1 cellular context compared by ENCODE assay signal in the genomic region with DNA sequence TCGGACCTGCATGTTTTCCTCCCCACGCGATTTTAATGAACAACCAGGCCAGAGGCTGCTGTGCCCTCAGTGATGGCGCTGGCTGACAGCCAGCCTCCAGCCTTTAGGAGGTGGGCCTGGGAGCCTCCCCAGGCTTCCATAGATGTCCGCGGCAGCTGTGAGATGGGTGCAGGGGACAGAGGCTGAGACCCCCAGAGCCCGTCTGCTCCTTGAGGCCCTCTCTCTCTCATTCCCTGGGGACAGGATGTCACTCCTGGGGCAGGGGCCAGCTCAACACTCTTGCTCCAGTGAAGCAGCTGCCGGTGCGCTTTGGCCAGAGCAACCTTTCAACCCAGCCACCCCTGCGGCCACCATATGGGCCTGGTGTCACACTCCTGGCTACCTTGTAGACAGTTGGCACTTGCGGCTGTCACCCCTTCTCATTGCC.
TF ChIP-seq lines count a peak whose summit lies in the region.

No MANE protein-coding gene starts in this region.

TF ChIP-seq in HepG2, 621 proteins besides CTCF, POLR2A, EP300 and RAD21 (continued from another document and continues in another):
- TF ChIP-seq, protein P1, sequence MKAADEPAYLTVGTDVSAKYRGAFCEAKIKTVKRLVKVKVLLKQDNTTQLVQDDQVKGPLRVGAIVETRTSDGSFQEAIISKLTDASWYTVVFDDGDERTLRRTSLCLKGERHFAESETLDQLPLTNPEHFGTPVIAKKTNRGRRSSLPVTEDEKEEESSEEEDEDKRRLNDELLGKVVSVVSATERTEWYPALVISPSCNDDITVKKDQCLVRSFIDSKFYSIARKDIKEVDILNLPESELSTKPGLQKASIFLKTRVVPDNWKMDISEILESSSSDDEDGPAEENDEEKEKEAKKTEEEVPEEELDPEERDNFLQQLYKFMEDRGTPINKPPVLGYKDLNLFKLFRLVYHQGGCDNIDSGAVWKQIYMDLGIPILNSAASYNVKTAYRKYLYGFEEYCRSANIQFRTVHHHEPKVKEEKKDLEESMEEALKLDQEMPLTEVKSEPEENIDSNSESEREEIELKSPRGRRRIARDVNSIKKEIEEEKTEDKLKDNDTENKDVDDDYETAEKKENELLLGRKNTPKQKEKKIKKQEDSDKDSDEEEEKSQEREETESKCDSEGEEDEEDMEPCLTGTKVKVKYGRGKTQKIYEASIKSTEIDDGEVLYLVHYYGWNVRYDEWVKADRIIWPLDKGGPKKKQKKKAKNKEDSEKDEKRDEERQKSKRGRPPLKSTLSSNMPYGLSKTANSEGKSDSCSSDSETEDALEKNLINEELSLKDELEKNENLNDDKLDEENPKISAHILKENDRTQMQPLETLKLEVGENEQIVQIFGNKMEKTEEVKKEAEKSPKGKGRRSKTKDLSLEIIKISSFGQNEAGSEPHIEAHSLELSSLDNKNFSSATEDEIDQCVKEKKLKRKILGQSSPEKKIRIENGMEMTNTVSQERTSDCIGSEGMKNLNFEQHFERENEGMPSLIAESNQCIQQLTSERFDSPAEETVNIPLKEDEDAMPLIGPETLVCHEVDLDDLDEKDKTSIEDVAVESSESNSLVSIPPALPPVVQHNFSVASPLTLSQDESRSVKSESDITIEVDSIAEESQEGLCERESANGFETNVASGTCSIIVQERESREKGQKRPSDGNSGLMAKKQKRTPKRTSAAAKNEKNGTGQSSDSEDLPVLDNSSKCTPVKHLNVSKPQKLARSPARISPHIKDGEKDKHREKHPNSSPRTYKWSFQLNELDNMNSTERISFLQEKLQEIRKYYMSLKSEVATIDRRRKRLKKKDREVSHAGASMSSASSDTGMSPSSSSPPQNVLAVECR (CRISPR knock-in tag; IDR thresholded peaks at IDR 0.05; ENCODE audit: borderline replicate concordance) = 0 out of 2 replicates have a peak, but pooled peaks have one; percentile 10
- TF ChIP-seq ZNF552 (CRISPR knock-in tag; IDR thresholded peaks at IDR 0.05; ENCODE audit: borderline replicate concordance) (no peak), ZNF143 (CRISPR knock-in tag; IDR thresholded peaks at IDR 0.05) (no peak), RCOR2 (CRISPR knock-in tag; IDR thresholded peaks at IDR 0.05) (no peak), ETV5 (CRISPR knock-in tag; IDR thresholded peaks at IDR 0.05; ENCODE audit: borderline replicate concordance) (0 out of 2 replicates have a peak, but pooled peaks have one; percentile 18), HNF4G (IDR thresholded peaks at IDR 0.05; ENCODE audit: borderline replicate concordance, low read depth, low read length) (peak; percentile 20; the same call in 1 of the 2 replicates), HNF4G (CRISPR knock-in tag; IDR thresholded peaks at IDR 0.05; ENCODE audit: borderline replicate concordance, low read depth) (no peak), ZBTB42 (CRISPR knock-in tag; IDR thresholded peaks at IDR 0.05) (no peak), PRMT3 (CRISPR knock-in tag; IDR thresholded peaks at IDR 0.05; ENCODE audit: borderline replicate concordance, low read depth) (no peak), RAD51 (IDR thresholded peaks at IDR 0.05; ENCODE audit: borderline replicate concordance) (no peak), ISL2 (CRISPR knock-in tag; IDR thresholded peaks at IDR 0.05) (no peak), TOE1 (CRISPR knock-in tag; IDR thresholded peaks at IDR 0.05) (no peak), PTBP1 (IDR thresholded peaks at IDR 0.05; ENCODE audit: low read depth, low read length, poor library complexity, severe bottlenecking) (no peak), ZFP41 (CRISPR knock-in tag; IDR thresholded peaks at IDR 0.05; ENCODE audit: borderline replicate concordance) (no peak), ZNF749 (CRISPR knock-in tag; IDR thresholded peaks at IDR 0.05; ENCODE audit: borderline replicate concordance) (no peak), ZNF101 (CRISPR knock-in tag; IDR thresholded peaks at IDR 0.05; ENCODE audit: borderline replicate concordance, low read depth) (no peak), CHD2 (IDR thresholded peaks at IDR 0.05; ENCODE audit: low read depth, low read length) (no peak), SMYD3 (CRISPR knock-in tag; IDR thresholded peaks at IDR 0.05) (no peak), ZNF264 (CRISPR knock-in tag; IDR thresholded peaks at IDR 0.05) (no peak), ZNF430 (CRISPR knock-in tag; IDR thresholded peaks at IDR 0.05) (no peak), ZMYM3 (CRISPR knock-in tag; IDR thresholded peaks at IDR 0.05) (no peak), RXRA (CRISPR knock-in tag; IDR thresholded peaks at IDR 0.05) (peak; percentile 18; the same call in 1 of the 2 replicates), ZNF572 (CRISPR knock-in tag; IDR thresholded peaks at IDR 0.05) (no peak)
- TF ChIP-seq, protein P2, sequence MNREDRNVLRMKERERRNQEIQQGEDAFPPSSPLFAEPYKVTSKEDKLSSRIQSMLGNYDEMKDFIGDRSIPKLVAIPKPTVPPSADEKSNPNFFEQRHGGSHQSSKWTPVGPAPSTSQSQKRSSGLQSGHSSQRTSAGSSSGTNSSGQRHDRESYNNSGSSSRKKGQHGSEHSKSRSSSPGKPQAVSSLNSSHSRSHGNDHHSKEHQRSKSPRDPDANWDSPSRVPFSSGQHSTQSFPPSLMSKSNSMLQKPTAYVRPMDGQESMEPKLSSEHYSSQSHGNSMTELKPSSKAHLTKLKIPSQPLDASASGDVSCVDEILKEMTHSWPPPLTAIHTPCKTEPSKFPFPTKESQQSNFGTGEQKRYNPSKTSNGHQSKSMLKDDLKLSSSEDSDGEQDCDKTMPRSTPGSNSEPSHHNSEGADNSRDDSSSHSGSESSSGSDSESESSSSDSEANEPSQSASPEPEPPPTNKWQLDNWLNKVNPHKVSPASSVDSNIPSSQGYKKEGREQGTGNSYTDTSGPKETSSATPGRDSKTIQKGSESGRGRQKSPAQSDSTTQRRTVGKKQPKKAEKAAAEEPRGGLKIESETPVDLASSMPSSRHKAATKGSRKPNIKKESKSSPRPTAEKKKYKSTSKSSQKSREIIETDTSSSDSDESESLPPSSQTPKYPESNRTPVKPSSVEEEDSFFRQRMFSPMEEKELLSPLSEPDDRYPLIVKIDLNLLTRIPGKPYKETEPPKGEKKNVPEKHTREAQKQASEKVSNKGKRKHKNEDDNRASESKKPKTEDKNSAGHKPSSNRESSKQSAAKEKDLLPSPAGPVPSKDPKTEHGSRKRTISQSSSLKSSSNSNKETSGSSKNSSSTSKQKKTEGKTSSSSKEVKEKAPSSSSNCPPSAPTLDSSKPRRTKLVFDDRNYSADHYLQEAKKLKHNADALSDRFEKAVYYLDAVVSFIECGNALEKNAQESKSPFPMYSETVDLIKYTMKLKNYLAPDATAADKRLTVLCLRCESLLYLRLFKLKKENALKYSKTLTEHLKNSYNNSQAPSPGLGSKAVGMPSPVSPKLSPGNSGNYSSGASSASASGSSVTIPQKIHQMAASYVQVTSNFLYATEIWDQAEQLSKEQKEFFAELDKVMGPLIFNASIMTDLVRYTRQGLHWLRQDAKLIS (CRISPR knock-in tag; IDR thresholded peaks at IDR 0.05) = no peak
- TF ChIP-seq, protein P3, sequence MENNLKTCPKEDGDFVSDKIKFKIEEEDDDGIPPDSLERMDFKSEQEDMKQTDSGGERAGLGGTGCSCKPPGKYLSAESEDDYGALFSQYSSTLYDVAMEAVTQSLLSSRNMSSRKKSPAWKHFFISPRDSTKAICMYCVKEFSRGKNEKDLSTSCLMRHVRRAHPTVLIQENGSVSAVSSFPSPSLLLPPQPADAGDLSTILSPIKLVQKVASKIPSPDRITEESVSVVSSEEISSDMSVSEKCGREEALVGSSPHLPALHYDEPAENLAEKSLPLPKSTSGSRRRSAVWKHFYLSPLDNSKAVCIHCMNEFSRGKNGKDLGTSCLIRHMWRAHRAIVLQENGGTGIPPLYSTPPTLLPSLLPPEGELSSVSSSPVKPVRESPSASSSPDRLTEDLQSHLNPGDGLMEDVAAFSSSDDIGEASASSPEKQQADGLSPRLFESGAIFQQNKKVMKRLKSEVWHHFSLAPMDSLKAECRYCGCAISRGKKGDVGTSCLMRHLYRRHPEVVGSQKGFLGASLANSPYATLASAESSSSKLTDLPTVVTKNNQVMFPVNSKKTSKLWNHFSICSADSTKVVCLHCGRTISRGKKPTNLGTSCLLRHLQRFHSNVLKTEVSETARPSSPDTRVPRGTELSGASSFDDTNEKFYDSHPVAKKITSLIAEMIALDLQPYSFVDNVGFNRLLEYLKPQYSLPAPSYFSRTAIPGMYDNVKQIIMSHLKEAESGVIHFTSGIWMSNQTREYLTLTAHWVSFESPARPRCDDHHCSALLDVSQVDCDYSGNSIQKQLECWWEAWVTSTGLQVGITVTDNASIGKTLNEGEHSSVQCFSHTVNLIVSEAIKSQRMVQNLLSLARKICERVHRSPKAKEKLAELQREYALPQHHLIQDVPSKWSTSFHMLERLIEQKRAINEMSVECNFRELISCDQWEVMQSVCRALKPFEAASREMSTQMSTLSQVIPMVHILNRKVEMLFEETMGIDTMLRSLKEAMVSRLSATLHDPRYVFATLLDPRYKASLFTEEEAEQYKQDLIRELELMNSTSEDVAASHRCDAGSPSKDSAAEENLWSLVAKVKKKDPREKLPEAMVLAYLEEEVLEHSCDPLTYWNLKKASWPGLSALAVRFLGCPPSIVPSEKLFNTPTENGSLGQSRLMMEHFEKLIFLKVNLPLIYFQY (CRISPR knock-in tag; IDR thresholded peaks at IDR 0.05; ENCODE audit: borderline replicate concordance) = no peak
- TF ChIP-seq, protein P4, sequence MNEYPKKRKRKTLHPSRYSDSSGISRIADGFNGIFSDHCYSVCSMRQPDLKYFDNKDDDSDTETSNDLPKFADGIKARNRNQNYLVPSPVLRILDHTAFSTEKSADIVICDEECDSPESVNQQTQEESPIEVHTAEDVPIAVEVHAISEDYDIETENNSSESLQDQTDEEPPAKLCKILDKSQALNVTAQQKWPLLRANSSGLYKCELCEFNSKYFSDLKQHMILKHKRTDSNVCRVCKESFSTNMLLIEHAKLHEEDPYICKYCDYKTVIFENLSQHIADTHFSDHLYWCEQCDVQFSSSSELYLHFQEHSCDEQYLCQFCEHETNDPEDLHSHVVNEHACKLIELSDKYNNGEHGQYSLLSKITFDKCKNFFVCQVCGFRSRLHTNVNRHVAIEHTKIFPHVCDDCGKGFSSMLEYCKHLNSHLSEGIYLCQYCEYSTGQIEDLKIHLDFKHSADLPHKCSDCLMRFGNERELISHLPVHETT (CRISPR knock-in tag; conservative IDR thresholded peaks at IDR 0.05) = no peak
- TF ChIP-seq, protein P5, sequence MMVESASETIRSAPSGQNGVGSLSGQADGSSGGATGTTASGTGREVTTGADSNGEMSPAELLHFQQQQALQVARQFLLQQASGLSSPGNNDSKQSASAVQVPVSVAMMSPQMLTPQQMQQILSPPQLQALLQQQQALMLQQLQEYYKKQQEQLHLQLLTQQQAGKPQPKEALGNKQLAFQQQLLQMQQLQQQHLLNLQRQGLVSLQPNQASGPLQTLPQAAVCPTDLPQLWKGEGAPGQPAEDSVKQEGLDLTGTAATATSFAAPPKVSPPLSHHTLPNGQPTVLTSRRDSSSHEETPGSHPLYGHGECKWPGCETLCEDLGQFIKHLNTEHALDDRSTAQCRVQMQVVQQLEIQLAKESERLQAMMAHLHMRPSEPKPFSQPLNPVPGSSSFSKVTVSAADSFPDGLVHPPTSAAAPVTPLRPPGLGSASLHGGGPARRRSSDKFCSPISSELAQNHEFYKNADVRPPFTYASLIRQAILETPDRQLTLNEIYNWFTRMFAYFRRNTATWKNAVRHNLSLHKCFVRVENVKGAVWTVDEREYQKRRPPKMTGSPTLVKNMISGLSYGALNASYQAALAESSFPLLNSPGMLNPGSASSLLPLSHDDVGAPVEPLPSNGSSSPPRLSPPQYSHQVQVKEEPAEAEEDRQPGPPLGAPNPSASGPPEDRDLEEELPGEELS (CRISPR knock-in tag; IDR thresholded peaks at IDR 0.05) = no peak
- TF ChIP-seq, protein P6, sequence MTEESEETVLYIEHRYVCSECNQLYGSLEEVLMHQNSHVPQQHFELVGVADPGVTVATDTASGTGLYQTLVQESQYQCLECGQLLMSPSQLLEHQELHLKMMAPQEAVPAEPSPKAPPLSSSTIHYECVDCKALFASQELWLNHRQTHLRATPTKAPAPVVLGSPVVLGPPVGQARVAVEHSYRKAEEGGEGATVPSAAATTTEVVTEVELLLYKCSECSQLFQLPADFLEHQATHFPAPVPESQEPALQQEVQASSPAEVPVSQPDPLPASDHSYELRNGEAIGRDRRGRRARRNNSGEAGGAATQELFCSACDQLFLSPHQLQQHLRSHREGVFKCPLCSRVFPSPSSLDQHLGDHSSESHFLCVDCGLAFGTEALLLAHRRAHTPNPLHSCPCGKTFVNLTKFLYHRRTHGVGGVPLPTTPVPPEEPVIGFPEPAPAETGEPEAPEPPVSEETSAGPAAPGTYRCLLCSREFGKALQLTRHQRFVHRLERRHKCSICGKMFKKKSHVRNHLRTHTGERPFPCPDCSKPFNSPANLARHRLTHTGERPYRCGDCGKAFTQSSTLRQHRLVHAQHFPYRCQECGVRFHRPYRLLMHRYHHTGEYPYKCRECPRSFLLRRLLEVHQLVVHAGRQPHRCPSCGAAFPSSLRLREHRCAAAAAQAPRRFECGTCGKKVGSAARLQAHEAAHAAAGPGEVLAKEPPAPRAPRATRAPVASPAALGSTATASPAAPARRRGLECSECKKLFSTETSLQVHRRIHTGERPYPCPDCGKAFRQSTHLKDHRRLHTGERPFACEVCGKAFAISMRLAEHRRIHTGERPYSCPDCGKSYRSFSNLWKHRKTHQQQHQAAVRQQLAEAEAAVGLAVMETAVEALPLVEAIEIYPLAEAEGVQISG (CRISPR knock-in tag; IDR thresholded peaks at IDR 0.05) = 0 out of 2 replicates have a peak, but pooled peaks have one; percentile 4
- TF ChIP-seq, protein P7, sequence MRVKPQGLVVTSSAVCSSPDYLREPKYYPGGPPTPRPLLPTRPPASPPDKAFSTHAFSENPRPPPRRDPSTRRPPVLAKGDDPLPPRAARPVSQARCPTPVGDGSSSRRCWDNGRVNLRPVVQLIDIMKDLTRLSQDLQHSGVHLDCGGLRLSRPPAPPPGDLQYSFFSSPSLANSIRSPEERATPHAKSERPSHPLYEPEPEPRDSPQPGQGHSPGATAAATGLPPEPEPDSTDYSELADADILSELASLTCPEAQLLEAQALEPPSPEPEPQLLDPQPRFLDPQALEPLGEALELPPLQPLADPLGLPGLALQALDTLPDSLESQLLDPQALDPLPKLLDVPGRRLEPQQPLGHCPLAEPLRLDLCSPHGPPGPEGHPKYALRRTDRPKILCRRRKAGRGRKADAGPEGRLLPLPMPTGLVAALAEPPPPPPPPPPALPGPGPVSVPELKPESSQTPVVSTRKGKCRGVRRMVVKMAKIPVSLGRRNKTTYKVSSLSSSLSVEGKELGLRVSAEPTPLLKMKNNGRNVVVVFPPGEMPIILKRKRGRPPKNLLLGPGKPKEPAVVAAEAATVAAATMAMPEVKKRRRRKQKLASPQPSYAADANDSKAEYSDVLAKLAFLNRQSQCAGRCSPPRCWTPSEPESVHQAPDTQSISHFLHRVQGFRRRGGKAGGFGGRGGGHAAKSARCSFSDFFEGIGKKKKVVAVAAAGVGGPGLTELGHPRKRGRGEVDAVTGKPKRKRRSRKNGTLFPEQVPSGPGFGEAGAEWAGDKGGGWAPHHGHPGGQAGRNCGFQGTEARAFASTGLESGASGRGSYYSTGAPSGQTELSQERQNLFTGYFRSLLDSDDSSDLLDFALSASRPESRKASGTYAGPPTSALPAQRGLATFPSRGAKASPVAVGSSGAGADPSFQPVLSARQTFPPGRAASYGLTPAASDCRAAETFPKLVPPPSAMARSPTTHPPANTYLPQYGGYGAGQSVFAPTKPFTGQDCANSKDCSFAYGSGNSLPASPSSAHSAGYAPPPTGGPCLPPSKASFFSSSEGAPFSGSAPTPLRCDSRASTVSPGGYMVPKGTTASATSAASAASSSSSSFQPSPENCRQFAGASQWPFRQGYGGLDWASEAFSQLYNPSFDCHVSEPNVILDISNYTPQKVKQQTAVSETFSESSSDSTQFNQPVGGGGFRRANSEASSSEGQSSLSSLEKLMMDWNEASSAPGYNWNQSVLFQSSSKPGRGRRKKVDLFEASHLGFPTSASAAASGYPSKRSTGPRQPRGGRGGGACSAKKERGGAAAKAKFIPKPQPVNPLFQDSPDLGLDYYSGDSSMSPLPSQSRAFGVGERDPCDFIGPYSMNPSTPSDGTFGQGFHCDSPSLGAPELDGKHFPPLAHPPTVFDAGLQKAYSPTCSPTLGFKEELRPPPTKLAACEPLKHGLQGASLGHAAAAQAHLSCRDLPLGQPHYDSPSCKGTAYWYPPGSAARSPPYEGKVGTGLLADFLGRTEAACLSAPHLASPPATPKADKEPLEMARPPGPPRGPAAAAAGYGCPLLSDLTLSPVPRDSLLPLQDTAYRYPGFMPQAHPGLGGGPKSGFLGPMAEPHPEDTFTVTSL (CRISPR knock-in tag; IDR thresholded peaks at IDR 0.05; ENCODE audit: borderline replicate concordance) = no peak
